Comparison of ENCODE assay signal across 22 cellular contexts in the genomic region with DNA sequence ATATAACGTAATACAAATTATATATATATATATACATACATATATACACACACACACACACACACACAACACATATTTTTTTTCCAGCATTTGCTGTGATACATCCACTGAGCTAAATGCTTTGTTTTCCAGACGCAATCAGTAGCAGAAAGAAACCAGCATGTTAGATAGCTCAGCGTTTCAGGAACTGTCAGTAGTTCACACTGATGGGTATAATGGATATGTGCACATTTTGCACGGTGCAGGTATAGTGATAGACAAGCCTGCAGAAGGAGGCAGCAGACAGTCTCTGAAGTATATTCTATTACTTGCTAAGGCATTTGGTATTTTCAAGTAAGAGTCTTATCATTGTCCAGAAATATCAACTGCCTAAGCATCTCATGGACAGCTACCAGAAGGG.
DNase-seq lines count a peak whose midpoint lies in the region; ATAC-seq and TF ChIP-seq lines count a peak whose summit lies in the region.
"Had no signal": no experiment of that assay in that cellular context is flagged by ENCODE, and none has a peak within 500 bp of the region (broad histone marks: within the 10 kb centered on the region; RNA-seq: fewer than 3 reads in every experiment).

No MANE protein-coding gene starts in this region.

- H3K4me1 ChIP-seq in right atrium auricular region = peaks cover 0 to 4% of the 10 kb centered on the region in 2 donors
- H3K4me1 ChIP-seq: BE2C, BLaER1 had no signal

- intact Hi-C loops in Right ventricle myocardium superior (cut with DNase I) (no loop called here), left ventricle myocardium superior (cut with micrococcal nuclease) (no loop called here), left cardiac atrium (cut with DNase I) (loop anchor here in 1 of 2 donors (10.0 kb wide), 2 partner anchors 224 to 464 kb away; no protein-coding TSS in a partner anchor)

- H3K36me3 ChIP-seq in right atrium auricular region = no peaks in the 10 kb centered on the region
- H3K36me3 ChIP-seq: BE2C, BLaER1 had no signal

- TF ChIP-seq CTCF in right atrium auricular region (IDR thresholded peaks at IDR 0.05) = no peak

- H3K9me3 ChIP-seq in right atrium auricular region = no peaks in the 10 kb centered on the region
- H3K9me3 ChIP-seq: BE2C, BLaER1 had no signal

- DNase-seq in Right ventricle myocardium superior (no peak), right atrium auricular region (ENCODE audit: low spot score) (no peak), left ventricle myocardium superior (no peak), left cardiac atrium (no peak), NCI-H1092 (lab: John Stamatoyannopoulos, UW) (no peak)
- DNase-seq: 8988T; ACHN; BE2C; C1 segment of cervical spinal cord; CD4-positive, alpha-beta memory T cell; CD4-positive, CD25-positive, alpha-beta regulatory T cell; CD8-positive, alpha-beta memory T cell; COR-L47; DMS 273 treated with DMSO at 0.1 percent for 48 hours; DMS153; DMS53; DMS79; DND-41; EL; GDM1 had no signal

- peak; percentile 25 for ATAC-seq in Right ventricle myocardium superior (ENCODE audit: poor library complexity)
- ATAC-seq in left ventricle myocardium superior = peak; percentile 8
- ATAC-seq in left cardiac atrium = no peak
- ATAC-seq: GM12878 had no signal

- no peaks in the 10 kb centered on the region for H3K27me3 ChIP-seq in right atrium auricular region
- H3K27me3 ChIP-seq: BE2C, BLaER1 had no signal

- H3K4me3 ChIP-seq in right atrium auricular region = no peak overlapping the region
- H3K4me3 ChIP-seq: BLaER1, GM12878 had no signal

- H3K27ac ChIP-seq in right atrium auricular region = no peak overlapping the region
- H3K27ac ChIP-seq: BLaER1 had no signal

Comparison
In these comparisons a context has a peak if more than half of its experiments do, and no peak if none do; other contexts are left out.
1. ATAC-seq: peak in Right ventricle myocardium superior (single experiment) and left ventricle myocardium superior (single experiment); none in left cardiac atrium (0 of 2).